Comparison of ENCODE assay signal across 16 cellular contexts in genomic region chr16:66289051-66289680, GRCh38.
A peak's percentile ranks its signal among the peaks of the same experiment; 100 is the strongest.
DNase-seq lines count a peak whose midpoint lies in the region; ATAC-seq and TF ChIP-seq lines count a peak whose summit lies in the region.
"Had no signal": no experiment of that assay in that cellular context is flagged by ENCODE, and none has a peak within 500 bp of the region (broad histone marks: within the 10 kb centered on the region; RNA-seq: fewer than 3 reads in every experiment).

No MANE protein-coding gene starts in this region.

- H4K91ac ChIP-seq in neuronal stem cell (ENCODE audit: low read depth, low read length, poor library complexity) = no peak overlapping the region

- H2AK5ac ChIP-seq in neuronal stem cell (ENCODE audit: low read depth, low read length) = no peak overlapping the region

- no peaks in the 10 kb centered on the region for H3K79me2 ChIP-seq in PC-3 (ENCODE audit: low read length)

- intact Hi-C loops in vagina (cut with DNase I) (no loop called here), PC-3 (cut with micrococcal nuclease) (no loop called here)

- H3K4me1 ChIP-seq in neuronal stem cell (ENCODE audit: control insufficient read depth in 2 of 2, insufficient read depth in 1 of 2, low read depth in 1 of 2, low read length in 2 of 2) (no peaks in the 10 kb centered on the region), vagina (no peaks in the 10 kb centered on the region), PC-3 (ENCODE audit: insufficient read depth, low read length) (no peaks in the 10 kb centered on the region)

- no peak for TF ChIP-seq POLR2A in vagina (IDR thresholded peaks at IDR 0.05)

- no peak overlapping the region for H3K23ac ChIP-seq in neuronal stem cell (ENCODE audit: low read depth, low read length, poor library complexity)

- peak overlapping the region; percentile 35 for H3K18ac ChIP-seq in neuronal stem cell (ENCODE audit: low read length)

- H2BK5ac ChIP-seq in neuronal stem cell (ENCODE audit: low read length) = no peak overlapping the region

- no peaks in the 10 kb centered on the region for H3K9me2 ChIP-seq in PC-3 (replicated peaks; ENCODE audit: low read length)

- H3K9ac ChIP-seq in neuronal stem cell (ENCODE audit: low read depth, low read length, poor library complexity) = no peak overlapping the region
- H3K9ac ChIP-seq in PC-3 (ENCODE audit: low read length) = no peak overlapping the region

- H3K14ac ChIP-seq in neuronal stem cell (ENCODE audit: low read length) = no peak overlapping the region

- TF ChIP-seq CTCF in vagina (IDR thresholded peaks at IDR 0.05) (no peak), PC-3 (conservative IDR thresholded peaks at IDR 0.05; ENCODE audit: low read depth, low read length) (no peak)

- no peaks in the 10 kb centered on the region for H3K36me3 ChIP-seq in neuronal stem cell (replicated peaks in 1 of 2; ENCODE audit: control insufficient read depth in 2 of 2, insufficient read depth in 2 of 2, low read length in 2 of 2)
- no peaks in the 10 kb centered on the region for H3K36me3 ChIP-seq in vagina
- no peaks in the 10 kb centered on the region for H3K36me3 ChIP-seq in PC-3 (ENCODE audit: low read depth, low read length)

- H3K4me3 ChIP-seq in neuronal stem cell (ENCODE audit: low read length in 2 of 2) = no peak overlapping the region
- H3K4me3 ChIP-seq in vagina = no peak overlapping the region
- no peak overlapping the region for H3K4me3 ChIP-seq in PC-3 (ENCODE audit: low read length)
- H3K4me3 ChIP-seq: PC-9 had no signal

- no peaks in the 10 kb centered on the region for H4K20me1 ChIP-seq in PC-3 (ENCODE audit: low read length)

- CTCF ChIA-PET in PC-3 (lab: Charles Lee) = no interaction called here

- no peaks in the 10 kb centered on the region for H3K79me1 ChIP-seq in neuronal stem cell (ENCODE audit: low read depth, low read length)

- H3K4me2 ChIP-seq in neuronal stem cell (ENCODE audit: insufficient read depth, low read length, poor library complexity, severe bottlenecking) = no peak overlapping the region
- H3K4me2 ChIP-seq in PC-3 (ENCODE audit: low read length) = no peak overlapping the region
- H3K4me2 ChIP-seq: PC-9 had no signal

- no peaks in the 10 kb centered on the region for H3F3A ChIP-seq in PC-3 (ENCODE audit: low read length, unreplicated experiment)

- peak; percentile 35 for DNase-seq in activated CD8-positive, alpha-beta memory T cell treated with anti-CD3 and anti-CD28 coated beads for 24 hours
- DNase-seq in activated CD8-positive, alpha-beta memory T cell treated with anti-CD3 and anti-CD28 coated beads, Interleukin-2, amount 50 U/mL, for 4 hours = no peak
- peak; percentile 25 for DNase-seq in activated CD8-positive, alpha-beta memory T cell treated with anti-CD3 and anti-CD28 coated beads, Interleukin-2, amount 50 U/mL, for 48 hours
- DNase-seq in neuronal stem cell (ENCODE audit: low spot score) = no peak
- peak; percentile 64 to 81 for DNase-seq in vagina (ENCODE audit: extremely low spot score in 2 of 2)
- no peak for DNase-seq in NCI-H146 treated with DMSO at 0.1 percent for 48 hours (lab: John Stamatoyannopoulos, UW; ENCODE audit: unreplicated experiment)
- no peak for DNase-seq in PC-3
- no peak for DNase-seq in NCI-H2107 treated with DMSO at 0.1 percent for 48 hours (lab: John Stamatoyannopoulos, UW; ENCODE audit: unreplicated experiment)
- DNase-seq: Calu3; CD4-positive, alpha-beta memory T cell; DMS53; NCI-H1417; NCI-H1930; NCI-H2171; NCI-H446; PC-9 had no signal

- H2AFZ ChIP-seq in neuronal stem cell (ENCODE audit: low read length) (no peak overlapping the region), PC-3 (ENCODE audit: low read length) (no peak overlapping the region)
- H2AFZ ChIP-seq: PC-9 had no signal

- no peak overlapping the region for H2BK15ac ChIP-seq in neuronal stem cell (ENCODE audit: low read length)

- no peak for ATAC-seq in PC-3

- no CpG with 5 or more reads among the region's 15 CpGs for WGBS in neuronal stem cell (ENCODE audit: extremely low coverage in 2 of 2, insufficient read length in 2 of 2, insufficient replicate concordance in 1 of 2), 2 donors

- H3K4ac ChIP-seq in neuronal stem cell (ENCODE audit: low read length) = no peak overlapping the region

- no peak overlapping the region for H4K8ac ChIP-seq in neuronal stem cell (ENCODE audit: low read depth, low read length)

- H3K27me3 ChIP-seq in neuronal stem cell (ENCODE audit: control insufficient read depth in 3 of 3, insufficient read depth in 3 of 3, low read depth in 1 of 3, low read length in 3 of 3) (peaks cover 0 to 6% (median 0%) of the 10 kb centered on the region in 3 experiments), vagina (no peaks in the 10 kb centered on the region), PC-3 (ENCODE audit: low read length) (no peaks in the 10 kb centered on the region)

- POLR2A ChIA-PET in PC-3 (lab: Charles Lee; ENCODE audit: unreplicated experiment) = no interaction called here

- H2BK12ac ChIP-seq in neuronal stem cell (ENCODE audit: low read length) = peak overlapping the region; percentile 17

- BruUV-seq in PC-3 (replicated peaks; lab: Mats Ljungman, UMichigan) = no TSS peak

- no peaks in the 10 kb centered on the region for H3K9me3 ChIP-seq in neuronal stem cell (replicated peaks in 1 of 2; ENCODE audit: control insufficient read depth in 2 of 2, insufficient read depth in 1 of 2, low read depth in 1 of 2, low read length in 2 of 2)
- no peaks in the 10 kb centered on the region for H3K9me3 ChIP-seq in vagina
- no peaks in the 10 kb centered on the region for H3K9me3 ChIP-seq in PC-3 (ENCODE audit: low read length)

- no peak overlapping the region for H3K27ac ChIP-seq in neuronal stem cell (replicated peaks; ENCODE audit: low read length)
- no peak overlapping the region for H3K27ac ChIP-seq in vagina
- H3K27ac ChIP-seq in PC-3 (ENCODE audit: low read length) = no peak overlapping the region
- H3K27ac ChIP-seq: PC-9 had no signal

- H2BK120ac ChIP-seq in neuronal stem cell (ENCODE audit: low read depth, low read length) = no peak overlapping the region

Comparison
In these comparisons a context has a peak if more than half of its experiments do, and no peak if none do; other contexts are left out.
1. DNase-seq: peak in activated CD8-positive, alpha-beta memory T cell treated with anti-CD3 and anti-CD28 coated beads for 24 hours (single experiment), activated CD8-positive, alpha-beta memory T cell treated with anti-CD3 and anti-CD28 coated beads, Interleukin-2, amount 50 U/mL, for 48 hours (single experiment) and vagina (2 of 2); none in activated CD8-positive, alpha-beta memory T cell treated with anti-CD3 and anti-CD28 coated beads, Interleukin-2, amount 50 U/mL, for 4 hours (single experiment), neuronal stem cell (single experiment), NCI-H146 treated with DMSO at 0.1 percent for 48 hours (single experiment), PC-3 (single experiment) and NCI-H2107 treated with DMSO at 0.1 percent for 48 hours (single experiment).